24 cellular contexts compared by ENCODE assay signal in genomic region chr4:131441004-131441688, GRCh38.
"Had no signal": no experiment of that assay in that cellular context is flagged by ENCODE, and none has a peak within 500 bp of the region (broad histone marks: within the 10 kb centered on the region; RNA-seq: fewer than 3 reads in every experiment).

No MANE protein-coding gene starts in this region.

- H3K9ac ChIP-seq: KMS-11 had no signal

- H3K4me1 ChIP-seq: adrenal gland, breast epithelium had no signal

- H3K9me3 ChIP-seq: adrenal gland, MG63 had no signal

- H3K27me3 ChIP-seq: adrenal gland, breast epithelium, MG63 had no signal

- H3K36me3 ChIP-seq: adrenal gland, breast epithelium, MG63 had no signal

- H3K4me2 ChIP-seq: KMS-11 had no signal

- H3K4me3 ChIP-seq: adrenal gland, breast epithelium, MG63 had no signal

- DNase-seq: activated CD4-positive, alpha-beta T cell treated with anti-CD3 and anti-CD28 coated beads for 48 hours; activated CD4-positive, alpha-beta T cell treated with anti-CD3 and anti-CD28 coated beads, Interleukin-2, amount 50 U/mL, for 4 hours; activated CD4-positive, CD25-positive, alpha-beta regulatory T cell treated with anti-CD3 and anti-CD28 coated beads, Interleukin-2, amount 50 U/mL, for 72 hours; activated CD8-positive, alpha-beta memory T cell treated with anti-CD3 and anti-CD28 coated beads, Interleukin-2, amount 50 U/mL, for 48 hours; activated CD8-positive, alpha-beta T cell treated with anti-CD3 and anti-CD28 coated beads, Interleukin-2, amount 10 ng/mL, durations not matched to agents 7 days and 5 days; activated naive CD4-positive, alpha-beta T cell treated with anti-CD3 and anti-CD28 coated beads, Interleukin-2, amount 50 U/mL, for 16 hours; activated naive CD8-positive, alpha-beta T cell treated with anti-CD3 and anti-CD28 coated beads, Interleukin-2, amount 10 ng/mL, durations not matched to agents 7 days and 5 days; activated T-cell treated with anti-CD3 and anti-CD28 coated beads, Interleukin-2, amount 50 U/mL, for 1 hour; adrenal gland; central memory CD4-positive, alpha-beta T cell; MG63; NCI-H1105 treated with DMSO at 0.1 percent for 48 hours; NCI-H1436 treated with DMSO at 0.1 percent for 48 hours; NCI-H187; NCI-H2081; NCI-H510A treated with DMSO at 0.1 percent for 48 hours; NCI-H69; PC-3; SHP77 treated with DMSO at 0.1 percent for 48 hours; T-helper 17 cell; T-helper 9 cell had no signal

- ATAC-seq: activated CD8-positive, alpha-beta T cell treated with anti-CD3 and anti-CD28 coated beads, Interleukin-2, amount 10 ng/mL, durations not matched to agents 7 days and 5 days; PC-3; T-helper 17 cell; WTC11 had no signal

- H3K27ac ChIP-seq: adrenal gland, breast epithelium, KMS-11 had no signal
